In genomic region chr1:100423832-100424337, GRCh38 we compare ENCODE assay signal across 10 cellular contexts.
DNase-seq lines count a peak whose midpoint lies in the region; ATAC-seq lines count a peak whose summit lies in the region.
"Had no signal": no experiment of that assay in that cellular context is flagged by ENCODE, and none has a peak within 500 bp of the region (broad histone marks: within the 10 kb centered on the region; RNA-seq: fewer than 3 reads in every experiment).

No MANE protein-coding gene starts in this region.

- CTCF ChIA-PET in activated naive CD4-positive, alpha-beta T cell treated with anti-CD3 and anti-CD28 coated beads, Interleukin-2, amount 10 ng/mL, durations not matched to agents 7 days and 5 days (lab: Charles Lee): interaction anchor here (1.0 to 3.2 kb wide), 6 partner anchors 8 to 66 kb away, joined by 3 to 11 read pairs (median 5); no protein-coding TSS in a partner anchor
- CTCF ChIA-PET in activated CD8-positive, alpha-beta T cell treated with anti-CD3 and anti-CD28 coated beads, Interleukin-2, amount 10 ng/mL, durations not matched to agents 7 days and 5 days (lab: Charles Lee): interaction anchor here (0.7 to 3.3 kb wide), 18 partner anchors 9 to 71 kb away, joined by 3 to 32 read pairs (median 8); partner anchors contain the start of gene CDC14A

- WGBS in thymus: 93% methylated on average over 6 of the region's 6 CpGs

- H3K9me3 ChIP-seq in thymus (ENCODE audit: control insufficient read depth) (no peaks in the 10 kb centered on the region), SJCRH30 (replicated peaks) (no peaks in the 10 kb centered on the region)

- no peak for DNase-seq in activated naive CD4-positive, alpha-beta T cell treated with anti-CD3 and anti-CD28 coated beads, Interleukin-2, amount 10 ng/mL, durations not matched to agents 7 days and 5 days
- DNase-seq in activated naive CD4-positive, alpha-beta T cell (lab: John Stamatoyannopoulos, UW): no peak
- DNase-seq in activated CD8-positive, alpha-beta T cell treated with anti-CD3 and anti-CD28 coated beads, Interleukin-2, amount 10 ng/mL, durations not matched to agents 7 days and 5 days: no peak
- DNase-seq in GM19240 (ENCODE audit: insufficient read length, low spot score) (no peak), SJCRH30 (no peak), COLO668 (lab: John Stamatoyannopoulos, UW; ENCODE audit: unreplicated experiment) (no peak)
- DNase-seq: Right ventricle myocardium superior had no signal

- H3K9me3 Mint-ChIP-seq in activated naive CD4-positive, alpha-beta T cell treated with anti-CD3 and anti-CD28 coated beads, Interleukin-2, amount 10 ng/mL, durations not matched to agents 7 days and 5 days: no peaks in the 10 kb centered on the region
- H3K9me3 Mint-ChIP-seq in activated CD8-positive, alpha-beta T cell treated with anti-CD3 and anti-CD28 coated beads, Interleukin-2, amount 10 ng/mL, durations not matched to agents 7 days and 5 days (ENCODE audit: insufficient read depth): no peaks in the 10 kb centered on the region
- H3K9me3 Mint-ChIP-seq: brain had no signal

- H3K4me3 Mint-ChIP-seq in activated naive CD4-positive, alpha-beta T cell treated with anti-CD3 and anti-CD28 coated beads, Interleukin-2, amount 10 ng/mL, durations not matched to agents 7 days and 5 days: no peak overlapping the region
- H3K4me3 Mint-ChIP-seq in activated CD8-positive, alpha-beta T cell treated with anti-CD3 and anti-CD28 coated beads, Interleukin-2, amount 10 ng/mL, durations not matched to agents 7 days and 5 days: no peak overlapping the region
- H3K4me3 Mint-ChIP-seq: brain had no signal

- H3K36me3 ChIP-seq in thymus (ENCODE audit: control insufficient read depth, insufficient read depth): no peaks in the 10 kb centered on the region
- peaks cover 7% of the 10 kb centered on the region for H3K36me3 ChIP-seq in SJCRH30

- H3K36me3 Mint-ChIP-seq in activated naive CD4-positive, alpha-beta T cell treated with anti-CD3 and anti-CD28 coated beads, Interleukin-2, amount 10 ng/mL, durations not matched to agents 7 days and 5 days: peaks cover 62% of the 10 kb centered on the region
- H3K36me3 Mint-ChIP-seq in activated CD8-positive, alpha-beta T cell treated with anti-CD3 and anti-CD28 coated beads, Interleukin-2, amount 10 ng/mL, durations not matched to agents 7 days and 5 days (ENCODE audit: low read depth): peaks cover 36% of the 10 kb centered on the region
- H3K36me3 Mint-ChIP-seq: brain had no signal

- H3K27ac Mint-ChIP-seq in activated naive CD4-positive, alpha-beta T cell treated with anti-CD3 and anti-CD28 coated beads, Interleukin-2, amount 10 ng/mL, durations not matched to agents 7 days and 5 days: peak overlapping the region; percentile 82
- H3K27ac Mint-ChIP-seq in activated CD8-positive, alpha-beta T cell treated with anti-CD3 and anti-CD28 coated beads, Interleukin-2, amount 10 ng/mL, durations not matched to agents 7 days and 5 days: no peak overlapping the region
- H3K27ac Mint-ChIP-seq: brain had no signal

- H3K27ac ChIP-seq in thymus (ENCODE audit: low read depth): peak overlapping the region; percentile 53
- H3K27ac ChIP-seq in SJCRH30: no peak overlapping the region

- H3K27me3 ChIP-seq in thymus (ENCODE audit: control insufficient read depth, insufficient read depth): no peaks in the 10 kb centered on the region
- no peaks in the 10 kb centered on the region for H3K27me3 ChIP-seq in SJCRH30

- H3K4me1 ChIP-seq in thymus (ENCODE audit: control insufficient read depth, insufficient read depth, low read length) (no peaks in the 10 kb centered on the region), SJCRH30 (no peaks in the 10 kb centered on the region)

- H3K27me3 Mint-ChIP-seq in activated naive CD4-positive, alpha-beta T cell treated with anti-CD3 and anti-CD28 coated beads, Interleukin-2, amount 10 ng/mL, durations not matched to agents 7 days and 5 days: no peaks in the 10 kb centered on the region
- H3K27me3 Mint-ChIP-seq in activated CD8-positive, alpha-beta T cell treated with anti-CD3 and anti-CD28 coated beads, Interleukin-2, amount 10 ng/mL, durations not matched to agents 7 days and 5 days (ENCODE audit: low read depth): no peaks in the 10 kb centered on the region
- H3K27me3 Mint-ChIP-seq: brain had no signal

- peaks cover 54% of the 10 kb centered on the region for H3K4me1 Mint-ChIP-seq in activated naive CD4-positive, alpha-beta T cell treated with anti-CD3 and anti-CD28 coated beads, Interleukin-2, amount 10 ng/mL, durations not matched to agents 7 days and 5 days
- peaks cover 36% of the 10 kb centered on the region for H3K4me1 Mint-ChIP-seq in activated CD8-positive, alpha-beta T cell treated with anti-CD3 and anti-CD28 coated beads, Interleukin-2, amount 10 ng/mL, durations not matched to agents 7 days and 5 days (ENCODE audit: low read depth)

- no peak overlapping the region for H3K4me3 ChIP-seq in thymus (ENCODE audit: low read length)
- H3K4me3 ChIP-seq in SJCRH30: no peak overlapping the region

- ATAC-seq in HG02981 (IDR thresholded peaks at IDR 0.05; ENCODE audit: unreplicated experiment): peak; percentile 80
- peak; percentile 36 for ATAC-seq in activated CD8-positive, alpha-beta T cell treated with anti-CD3 and anti-CD28 coated beads, Interleukin-2, amount 10 ng/mL, durations not matched to agents 7 days and 5 days

- POLR2A ChIA-PET in activated CD8-positive, alpha-beta T cell treated with anti-CD3 and anti-CD28 coated beads, Interleukin-2, amount 10 ng/mL, durations not matched to agents 7 days and 5 days (lab: Charles Lee): interaction anchor here (1.2 to 3.0 kb wide), 2 partner anchors 27 to 71 kb away, joined by 3 to 11 read pairs; partner anchors contain the start of gene CDC14A
